ENCODE assay signal across 8 cellular contexts in the genomic region with DNA sequence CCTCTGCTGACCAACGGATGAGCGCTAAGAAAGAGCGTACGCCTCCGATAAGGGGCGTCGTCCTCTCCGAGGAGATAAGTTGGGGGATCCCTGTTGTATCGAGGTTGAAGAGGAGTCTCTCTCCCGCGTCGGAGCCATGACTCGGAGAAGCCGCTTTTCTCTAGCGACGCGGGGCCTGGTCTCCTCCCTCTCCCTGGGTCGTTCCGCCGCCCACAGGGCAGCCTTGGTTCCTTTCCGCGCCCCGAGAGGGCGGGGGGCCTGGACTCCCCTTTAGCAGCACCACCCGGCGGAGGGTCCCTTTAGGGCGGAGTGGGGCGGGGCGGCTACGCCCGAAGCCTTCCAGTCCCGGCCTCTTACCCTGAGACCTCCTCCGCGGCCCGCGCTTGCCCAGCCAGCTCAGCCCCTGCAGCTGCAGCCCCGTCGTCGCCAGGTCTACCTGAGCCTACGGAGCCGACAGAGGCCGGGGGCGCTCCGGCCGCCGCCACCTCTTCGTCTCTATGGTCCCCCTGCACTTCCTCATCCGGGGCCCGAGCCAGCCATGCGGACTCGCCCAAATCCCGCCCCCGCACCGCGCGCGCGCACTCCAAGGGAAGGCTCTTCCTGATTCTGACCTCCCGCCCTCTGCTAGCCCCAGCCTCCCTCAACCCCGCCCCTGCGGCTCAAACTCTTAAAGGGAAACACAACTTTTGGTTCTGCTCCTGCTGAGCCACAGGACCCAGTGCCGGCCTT. TPM values are rescaled to one million over a fixed set of nuclear protein-coding genes. Genes with fewer than 3 reads are reported as not detected.
A peak's percentile ranks its signal among the peaks of the same experiment; 100 is the strongest.
DNase-seq lines count a peak whose midpoint lies in the region; ATAC-seq, FAIRE-seq and TF ChIP-seq lines count a peak whose summit lies in the region.

A gene (minus strand): TSS at position 497 of the 729 bp plus-strand sequence. CDS start 11,272 bp downstream, outside the sequence.

- peak; percentile 88 for DNase-seq in GM12891 (ENCODE audit: insufficient read length, low spot score)
- DNase-seq in NCI-H1436 (lab: John Stamatoyannopoulos, UW): peak; percentile 94
- peak; percentile 94 for DNase-seq in SW480 (ENCODE audit: low spot score)
- DNase-seq in activated naive CD8-positive, alpha-beta T cell treated with anti-CD3 and anti-CD28 coated beads, Interleukin-2, amount 50 U/mL, for 24 hours: peak; percentile 100
- peak; percentile 100 for DNase-seq in Right ventricle myocardium inferior (ENCODE audit: missing footprints)
- peak; percentile 98 to 99 (median 99) for DNase-seq in ovary

- peak within 1 kb of the TSS; percentile 99 for H3K4me3 ChIP-seq in ovary
- peak within 1 kb of the TSS; percentile 71 for H3K4me3 ChIP-seq in thymus (ENCODE audit: low read length)

- H3K27ac Mint-ChIP-seq in activated naive CD8-positive, alpha-beta T cell treated with anti-CD3 and anti-CD28 coated beads, Interleukin-2, amount 50 U/mL, for 24 hours: peak within 1 kb of the TSS; percentile 95

- H3K27ac ChIP-seq in ovary (peak within 1 kb of the TSS; percentile 29 to 58), thymus (ENCODE audit: low read depth) (peak within 1 kb of the TSS; percentile 92)

- H3K4me1 ChIP-seq in ovary (ENCODE audit: insufficient read depth): peaks cover 9% of the 10 kb centered on the region
- peaks cover 24% of the 10 kb centered on the region for H3K4me1 ChIP-seq in thymus (ENCODE audit: control insufficient read depth, insufficient read depth, low read length)

- TF ChIP-seq EP300 in ovary (IDR thresholded peaks at IDR 0.05): no peak

- intact Hi-C loops in Right ventricle myocardium inferior (cut with DNase I) (loop anchor here (5.0 to 10.0 kb wide), 4 partner anchors 55 to 257 kb away; a partner anchor contains a TSS), ovary (cut with DNase I) (loop anchor here in 2 of 4 donors (10.0 kb wide), 1 partner anchor 195 kb away; a partner anchor contains a TSS)

- peaks cover 13% of the 10 kb centered on the region for H3K36me3 Mint-ChIP-seq in activated naive CD8-positive, alpha-beta T cell treated with anti-CD3 and anti-CD28 coated beads, Interleukin-2, amount 50 U/mL, for 24 hours (ENCODE audit: low read depth)

- H3K36me3 ChIP-seq in ovary (no peaks in the 10 kb centered on the region), thymus (ENCODE audit: control insufficient read depth, insufficient read depth) (peaks cover 3% of the 10 kb centered on the region)

- H3K9me3 ChIP-seq in ovary (no peaks in the 10 kb centered on the region), thymus (ENCODE audit: control insufficient read depth) (no peaks in the 10 kb centered on the region)

- peak; percentile 90 for FAIRE-seq in GM12891 (lab: Jason Lieb, UNC)

- ATAC-seq in HG02798 (IDR thresholded peaks at IDR 0.05; ENCODE audit: poor library complexity, unreplicated experiment) (peak; percentile 73), Right ventricle myocardium inferior (peak; percentile 95)
- ATAC-seq in activated naive CD8-positive, alpha-beta T cell treated with anti-CD3 and anti-CD28 coated beads, Interleukin-2, amount 50 U/mL, for 24 hours: peak; percentile 73

- 0% methylated on average over 57 to 62 of the region's 62 CpGs for WGBS in ovary, 3 donors
- WGBS in thymus: under 1% methylated on average over 62 of the region's 62 CpGs

- TF ChIP-seq CTCF in ovary (IDR thresholded peaks at IDR 0.05): no peak

- H3K27me3 ChIP-seq in ovary: no peaks in the 10 kb centered on the region
- no peaks in the 10 kb centered on the region for H3K27me3 ChIP-seq in thymus (ENCODE audit: control insufficient read depth, insufficient read depth)

- peaks cover 51% of the 10 kb centered on the region for H3K4me1 Mint-ChIP-seq in activated naive CD8-positive, alpha-beta T cell treated with anti-CD3 and anti-CD28 coated beads, Interleukin-2, amount 50 U/mL, for 24 hours

- no peaks in the 10 kb centered on the region for H3K9me3 Mint-ChIP-seq in activated naive CD8-positive, alpha-beta T cell treated with anti-CD3 and anti-CD28 coated beads, Interleukin-2, amount 50 U/mL, for 24 hours

- H3K27me3 Mint-ChIP-seq in activated naive CD8-positive, alpha-beta T cell treated with anti-CD3 and anti-CD28 coated beads, Interleukin-2, amount 50 U/mL, for 24 hours: peaks cover 1% of the 10 kb centered on the region

- peak within 1 kb of the TSS; percentile 97 for H3K4me3 Mint-ChIP-seq in activated naive CD8-positive, alpha-beta T cell treated with anti-CD3 and anti-CD28 coated beads, Interleukin-2, amount 50 U/mL, for 24 hours

- peak; percentile 90 for TF ChIP-seq POLR2A in GM12891 (IDR thresholded peaks at IDR 0.05; ENCODE audit: low read depth, low read length)
- peak; percentile 60 for TF ChIP-seq POLR2A in ovary (IDR thresholded peaks at IDR 0.05)

TF ChIP-seq in GM12891, 5 proteins besides CTCF, POLR2A, EP300 and RAD21:
- peak; percentile 74 for TF ChIP-seq POU2F2 (IDR thresholded peaks at IDR 0.05; ENCODE audit: low read depth, low read length)
- peak; percentile 97 for TF ChIP-seq SPI1 (IDR thresholded peaks at IDR 0.05; ENCODE audit: low read depth, low read length)
- TF ChIP-seq PAX5 (IDR thresholded peaks at IDR 0.05; ENCODE audit: insufficient read depth, low read length, severe bottlenecking): peak; percentile 32
- peak; percentile 94 for TF ChIP-seq POLR2AphosphoS5 (IDR thresholded peaks at IDR 0.05; ENCODE audit: low read depth, low read length)
- peak; percentile 82 for TF ChIP-seq TAF1 (IDR thresholded peaks at IDR 0.05; ENCODE audit: low read depth, low read length)

RNA-seq across cellular contexts. Expression of the gene that starts here (rescaled TPM):
- polyA plus RNA-seq in GM12891 (2012; ENCODE audit: low read depth, missing spikeins): 7.9 TPM
- 11.2 TPM for total RNA-seq in Right ventricle myocardium inferior
- 10 to 100 TPM; 14.3 to 52.0 (median 46.5) TPM for total RNA-seq in ovary
- 10 to 100 TPM in 1 of 2 donors, 1 to 10 TPM in 1; 6.3 to 12.4 TPM for polyA plus RNA-seq in ovary
- polyA plus RNA-seq in thymus: 10.1 TPM

Comparison
In these comparisons a context has a peak if more than half of its experiments do, and no peak if none do; other contexts are left out.
1. Peak in every context shown above with its lines: DNase-seq, ATAC-seq, H3K4me3 ChIP-seq and H3K27ac ChIP-seq.